Comparison of ENCODE assay signal across 8 cellular contexts in genomic region chr18:36809590-36810381, GRCh38. TPM values are rescaled to one million over a fixed set of nuclear protein-coding genes. Genes with fewer than 3 reads are reported as not detected.
DNase-seq lines count a peak whose midpoint lies in the region; ATAC-seq and TF ChIP-seq lines count a peak whose summit lies in the region.

No MANE protein-coding gene starts in this region.

- CTCF ChIA-PET in HEK293T (lab: Yijun Ruan, JAX) (interaction anchor here (0.6 to 4.0 kb wide), 7 partner anchors 8 to 1668 kb away, joined by 3 to 15 read pairs (median 6); partner anchors contain the start of genes KIAA1328 and TPGS2), PC-3 (lab: Charles Lee) (no interaction called here)

- no peak overlapping the region for H3K9ac ChIP-seq in PC-3 (ENCODE audit: low read length)

- TF ChIP-seq CTCF in GM12872 (IDR thresholded peaks at IDR 0.05; ENCODE audit: insufficient read depth, low read depth, low read length) (peak; percentile 76), LNCAP (IDR thresholded peaks at IDR 0.05) (peak; percentile 84), PC-3 (conservative IDR thresholded peaks at IDR 0.05; ENCODE audit: low read depth, low read length) (peak; percentile 64)

- H3K79me2 ChIP-seq in PC-3 (ENCODE audit: low read length): no peaks in the 10 kb centered on the region

- DNase-seq in A172 (ENCODE audit: low spot score): peak; percentile 62
- DNase-seq in HEK293T (ENCODE audit: extremely low spot score): peak; percentile 92
- peak; percentile 59 for DNase-seq in PC-3
- DNase-seq in activated gamma-delta T cell treated with anti-CD3 and anti-CD28 coated beads, Interleukin-2, amount 50 U/mL, for 16 hours (ENCODE audit: low read depth): peak; percentile 8
- no peak for DNase-seq in Right ventricle myocardium superior
- peak; percentile 72 for DNase-seq in renal cortical epithelial cell (ENCODE audit: low read depth)

- intact Hi-C loops in PC-3 (cut with micrococcal nuclease): no loop called here
- intact Hi-C loops in Right ventricle myocardium superior (cut with DNase I): loop anchor here (10.0 kb wide), 1 partner anchor 125 kb away; no protein-coding TSS in a partner anchor

- peak; percentile 94 for ATAC-seq in PC-3
- peak; percentile 84 for ATAC-seq in Right ventricle myocardium superior (ENCODE audit: poor library complexity)

- no peak overlapping the region for H3K4me3 ChIP-seq in PC-3 (ENCODE audit: low read length)

- H3K9me2 ChIP-seq in PC-3 (replicated peaks; ENCODE audit: low read length): no peaks in the 10 kb centered on the region

- H3K4me2 ChIP-seq in PC-3 (ENCODE audit: low read length): no peak overlapping the region

- no TSS peak for BruUV-seq in PC-3 (replicated peaks; lab: Mats Ljungman, UMichigan)

- no peaks in the 10 kb centered on the region for H4K20me1 ChIP-seq in PC-3 (ENCODE audit: low read length)

- no peaks in the 10 kb centered on the region for H3K27me3 ChIP-seq in PC-3 (ENCODE audit: low read length)

- H3K27ac ChIP-seq in PC-3 (ENCODE audit: low read length): no peak overlapping the region

- no peaks in the 10 kb centered on the region for H3F3A ChIP-seq in PC-3 (ENCODE audit: low read length, unreplicated experiment)

- H2AFZ ChIP-seq in PC-3 (ENCODE audit: low read length): no peak overlapping the region

- POLR2A ChIA-PET in HEK293T (lab: Yijun Ruan, JAX): interaction anchor here (1.5 kb wide), 1 partner anchor 19 kb away, joined by 7 read pairs; the partner anchor contains the start of genes KIAA1328 and TPGS2
- POLR2A ChIA-PET in PC-3 (lab: Charles Lee; ENCODE audit: unreplicated experiment): no interaction called here

- no peaks in the 10 kb centered on the region for H3K36me3 ChIP-seq in PC-3 (ENCODE audit: low read depth, low read length)

- H3K4me1 ChIP-seq in PC-3 (ENCODE audit: insufficient read depth, low read length): no peaks in the 10 kb centered on the region

- H3K9me3 ChIP-seq in PC-3 (ENCODE audit: low read length): no peaks in the 10 kb centered on the region

TF ChIP-seq in HEK293T, 16 proteins besides CTCF, POLR2A, EP300 and RAD21:
- TF ChIP-seq LEF1 (IDR thresholded peaks at IDR 0.05; ENCODE audit: borderline replicate concordance) (no peak), FOXK2 (IDR thresholded peaks at IDR 0.05) (no peak), PKNOX1 (IDR thresholded peaks at IDR 0.05) (0 out of 2 replicates have a peak, but pooled peaks have one; percentile 9)
TF ChIP-seq in HEK293T: peak in this region for 1.

RNA-seq across cellular contexts. Expression of gene TPGS2, which starts 19.0 kb away (rescaled TPM):
- 285 and 288 TPM in 2 replicates for total RNA-seq in A172 (2014; rRNA removed; shearing (Covaris generic))
- total RNA-seq in PC-3 (2014; rRNA removed) (44.2 and 44.9 TPM in 2 replicates), Right ventricle myocardium superior (24.6 TPM), renal cortical epithelial cell (167 and 250 TPM in 2 replicates)

RNA-seq across cellular contexts. Expression of gene KIAA1328, which starts 19.1 kb away (rescaled TPM):
- 9.1 TPM in 2 replicates for total RNA-seq in A172 (2014; rRNA removed; shearing (Covaris generic))
- total RNA-seq in PC-3 (2014; rRNA removed) (1.6 and 4.4 TPM in 2 replicates), Right ventricle myocardium superior (3.6 TPM), renal cortical epithelial cell (5.4 and 7.0 TPM in 2 replicates)
